In the genomic region with DNA sequence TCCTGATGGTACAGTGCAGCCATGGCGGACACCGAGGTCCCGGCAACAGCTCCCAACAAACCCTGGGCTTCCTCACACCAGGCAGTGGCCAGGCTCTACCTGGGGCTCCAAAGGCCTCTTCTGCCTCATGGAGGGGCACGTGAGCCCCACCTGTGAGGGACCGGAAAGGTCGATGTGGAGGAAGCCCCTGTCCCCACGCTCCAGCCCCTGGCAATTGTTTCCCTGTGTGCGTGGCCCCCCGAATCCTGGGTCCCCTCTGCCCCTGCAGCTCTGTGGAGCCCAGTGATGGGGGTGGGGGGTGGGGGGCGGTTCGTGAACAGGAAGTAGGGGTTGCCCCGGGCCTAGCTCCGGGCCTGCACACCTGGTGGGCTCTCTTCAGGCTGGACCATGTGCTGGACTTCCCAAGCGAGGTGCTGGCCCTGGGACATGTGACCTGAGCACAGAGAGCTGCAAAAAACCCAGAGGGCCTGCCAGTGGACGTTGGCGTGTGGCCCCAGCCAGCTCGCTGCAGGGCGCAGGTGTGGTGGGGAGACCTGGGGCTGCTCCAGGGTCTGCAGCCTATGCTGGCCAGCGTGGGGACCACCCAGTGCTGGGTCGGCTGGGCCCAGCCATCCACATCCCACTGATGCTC, we compare ENCODE assay signal across 18 cellular contexts.
DNase-seq lines count a peak whose midpoint lies in the region; ATAC-seq and TF ChIP-seq lines count a peak whose summit lies in the region.
"Had no signal": no experiment of that assay in that cellular context is flagged by ENCODE, and none has a peak within 500 bp of the region (broad histone marks: within the 10 kb centered on the region; RNA-seq: fewer than 3 reads in every experiment).

No MANE protein-coding gene starts in this region.

- H3K4me1 ChIP-seq in left ventricle myocardium inferior (peaks cover 44% of the 10 kb centered on the region), upper lobe of right lung (peaks cover 17% of the 10 kb centered on the region)
- H3K4me1 ChIP-seq: Caco-2 had no signal

- no peak overlapping the region for H3K4me3 ChIP-seq in left ventricle myocardium inferior
- H3K4me3 ChIP-seq in coronary artery: no peak overlapping the region
- H3K4me3 ChIP-seq in upper lobe of right lung: no peak overlapping the region
- H3K4me3 ChIP-seq: PC-9 had no signal

- H3K27me3 Mint-ChIP-seq in nephron (ENCODE audit: low read depth): peaks cover 5% of the 10 kb centered on the region
- H3K27me3 Mint-ChIP-seq in stimulated activated naive CD8-positive, alpha-beta T cell treated with anti-CD3 and anti-CD28 coated beads, Interleukin-15, amount 100 ng/mL, for 72 hours: no peaks in the 10 kb centered on the region
- no peaks in the 10 kb centered on the region for H3K27me3 Mint-ChIP-seq in activated T-helper 1 cell treated with anti-CD3 and anti-CD28 coated beads, Interleukin-12 subunit alpha, Interleukin-12 subunit beta, Interleukin-2, Interleukin-4 antibody, amounts not matched to agents 30 ng/mL and 10 ng/mL and 1 ng/mL, durations not matched to agents 14 hours and 24 hours and 36 hours (ENCODE audit: insufficient read depth)
- H3K27me3 Mint-ChIP-seq: CD4-positive, CD25-positive, alpha-beta regulatory T cell; IgD-negative memory B cell had no signal

- peaks cover 2% of the 10 kb centered on the region for H3K9me3 Mint-ChIP-seq in nephron
- H3K9me3 Mint-ChIP-seq in stimulated activated naive CD8-positive, alpha-beta T cell treated with anti-CD3 and anti-CD28 coated beads, Interleukin-15, amount 100 ng/mL, for 72 hours: peaks cover 7% of the 10 kb centered on the region in 2 donors
- no peaks in the 10 kb centered on the region for H3K9me3 Mint-ChIP-seq in activated T-helper 1 cell treated with anti-CD3 and anti-CD28 coated beads, Interleukin-12 subunit alpha, Interleukin-12 subunit beta, Interleukin-2, Interleukin-4 antibody, amounts not matched to agents 30 ng/mL and 10 ng/mL and 1 ng/mL, durations not matched to agents 14 hours and 24 hours and 36 hours
- H3K9me3 Mint-ChIP-seq: CD4-positive, CD25-positive, alpha-beta regulatory T cell; H9; IgD-negative memory B cell had no signal

- DNase-seq in cardiac septum (ENCODE audit: low spot score) (peak; percentile 74), left ventricle myocardium inferior (no peak), coronary artery (ENCODE audit: low spot score) (peak; percentile 62), upper lobe of right lung (peak; percentile 54)
- no peak for DNase-seq in stimulated activated naive CD8-positive, alpha-beta T cell treated with anti-CD3 and anti-CD28 coated beads, Interleukin-15, amount 100 ng/mL, for 72 hours
- no peak for DNase-seq in activated T-helper 1 cell treated with anti-CD3 and anti-CD28 coated beads, Interleukin-12 subunit alpha, Interleukin-12 subunit beta, Interleukin-2, Interleukin-4 antibody, amounts not matched to agents 30 ng/mL and 10 ng/mL and 1 ng/mL, durations not matched to agents 14 hours and 24 hours and 36 hours (ENCODE audit: low spot score)
- DNase-seq: CD4-positive, CD25-positive, alpha-beta regulatory T cell; DMS153; H9; NCI-H1105; NCI-H1694; NCI-H2227 treated with DMSO at 0.1 percent for 48 hours; NCI-H524; PC-9 had no signal

- no peaks in the 10 kb centered on the region for H3K27me3 ChIP-seq in left ventricle myocardium inferior (ENCODE audit: low read depth)
- H3K27me3 ChIP-seq in upper lobe of right lung: no peaks in the 10 kb centered on the region

- no peak for ATAC-seq in upper lobe of right lung
- ATAC-seq in stimulated activated naive CD8-positive, alpha-beta T cell treated with anti-CD3 and anti-CD28 coated beads, Interleukin-15, amount 100 ng/mL, for 72 hours: no peak
- ATAC-seq in HG03095 (IDR thresholded peaks at IDR 0.05; ENCODE audit: unreplicated experiment): no peak

- TF ChIP-seq CTCF in left ventricle myocardium inferior (IDR thresholded peaks at IDR 0.05; ENCODE audit: borderline replicate concordance): no peak
- TF ChIP-seq CTCF in coronary artery (IDR thresholded peaks at IDR 0.05): no peak
- TF ChIP-seq CTCF in nephron (IDR thresholded peaks at IDR 0.05; ENCODE audit: unreplicated experiment in 3 of 3): no peak
- TF ChIP-seq CTCF in upper lobe of right lung (IDR thresholded peaks at IDR 0.05): no peak

- H3K27ac ChIP-seq in left ventricle myocardium inferior (replicated peaks): no peak overlapping the region
- H3K27ac ChIP-seq in coronary artery: no peak overlapping the region
- no peak overlapping the region for H3K27ac ChIP-seq in upper lobe of right lung
- H3K27ac ChIP-seq: PC-9 had no signal

- peaks cover 43% of the 10 kb centered on the region for H3K4me1 Mint-ChIP-seq in nephron
- H3K4me1 Mint-ChIP-seq in stimulated activated naive CD8-positive, alpha-beta T cell treated with anti-CD3 and anti-CD28 coated beads, Interleukin-15, amount 100 ng/mL, for 72 hours: peaks cover 82% of the 10 kb centered on the region
- peaks cover 6% of the 10 kb centered on the region for H3K4me1 Mint-ChIP-seq in activated T-helper 1 cell treated with anti-CD3 and anti-CD28 coated beads, Interleukin-12 subunit alpha, Interleukin-12 subunit beta, Interleukin-2, Interleukin-4 antibody, amounts not matched to agents 30 ng/mL and 10 ng/mL and 1 ng/mL, durations not matched to agents 14 hours and 24 hours and 36 hours (ENCODE audit: low read depth)

- H3K27ac Mint-ChIP-seq in nephron: peak overlapping the region; percentile 77 to 87 (median 84)
- H3K27ac Mint-ChIP-seq in stimulated activated naive CD8-positive, alpha-beta T cell treated with anti-CD3 and anti-CD28 coated beads, Interleukin-15, amount 100 ng/mL, for 72 hours: no peak overlapping the region
- H3K27ac Mint-ChIP-seq in activated T-helper 1 cell treated with anti-CD3 and anti-CD28 coated beads, Interleukin-12 subunit alpha, Interleukin-12 subunit beta, Interleukin-2, Interleukin-4 antibody, amounts not matched to agents 30 ng/mL and 10 ng/mL and 1 ng/mL, durations not matched to agents 14 hours and 24 hours and 36 hours: no peak overlapping the region

- intact Hi-C loops in cardiac septum (cut with DNase I): no loop called here
- intact Hi-C loops in left ventricle myocardium inferior (cut with micrococcal nuclease): no loop called here
- intact Hi-C loops in upper lobe of right lung (cut with DNase I): no loop called here
- intact Hi-C loops in activated T-helper 1 cell treated with anti-CD3 and anti-CD28 coated beads, Interleukin-12 subunit alpha, Interleukin-12 subunit beta, Interleukin-2, Interleukin-4 antibody, amounts not matched to agents 30 ng/mL and 10 ng/mL and 1 ng/mL, durations not matched to agents 14 hours and 24 hours and 36 hours (cut with micrococcal nuclease): loop anchor here (10.0 kb wide), 1 partner anchor 245 kb away; no protein-coding TSS in a partner anchor

- H3K36me3 ChIP-seq in left ventricle myocardium inferior: no peaks in the 10 kb centered on the region
- H3K36me3 ChIP-seq in upper lobe of right lung: no peaks in the 10 kb centered on the region

- H3K9me3 ChIP-seq in left ventricle myocardium inferior (replicated peaks) (no peaks in the 10 kb centered on the region), upper lobe of right lung (no peaks in the 10 kb centered on the region)
- H3K9me3 ChIP-seq: Caco-2 had no signal

- peaks cover 3% of the 10 kb centered on the region for H3K36me3 Mint-ChIP-seq in nephron (ENCODE audit: low read depth)
- H3K36me3 Mint-ChIP-seq in activated T-helper 1 cell treated with anti-CD3 and anti-CD28 coated beads, Interleukin-12 subunit alpha, Interleukin-12 subunit beta, Interleukin-2, Interleukin-4 antibody, amounts not matched to agents 30 ng/mL and 10 ng/mL and 1 ng/mL, durations not matched to agents 14 hours and 24 hours and 36 hours (ENCODE audit: low read depth): peaks cover 6% of the 10 kb centered on the region
- H3K36me3 Mint-ChIP-seq: IgD-negative memory B cell had no signal

- no peak overlapping the region for H3K4me3 Mint-ChIP-seq in nephron
- no peak overlapping the region for H3K4me3 Mint-ChIP-seq in stimulated activated naive CD8-positive, alpha-beta T cell treated with anti-CD3 and anti-CD28 coated beads, Interleukin-15, amount 100 ng/mL, for 72 hours
- no peak overlapping the region for H3K4me3 Mint-ChIP-seq in activated T-helper 1 cell treated with anti-CD3 and anti-CD28 coated beads, Interleukin-12 subunit alpha, Interleukin-12 subunit beta, Interleukin-2, Interleukin-4 antibody, amounts not matched to agents 30 ng/mL and 10 ng/mL and 1 ng/mL, durations not matched to agents 14 hours and 24 hours and 36 hours
- H3K4me3 Mint-ChIP-seq: H9, IgD-negative memory B cell had no signal

Comparison
In these comparisons a context has a peak if more than half of its experiments do, and no peak if none do; other contexts are left out.
1. DNase-seq: peak in cardiac septum (single experiment), coronary artery (single experiment) and upper lobe of right lung (single experiment); none in left ventricle myocardium inferior (single experiment), stimulated activated naive CD8-positive, alpha-beta T cell treated with anti-CD3 and anti-CD28 coated beads, Interleukin-15, amount 100 ng/mL, for 72 hours (0 of 2) and activated T-helper 1 cell treated with anti-CD3 and anti-CD28 coated beads, Interleukin-12 subunit alpha, Interleukin-12 subunit beta, Interleukin-2, Interleukin-4 antibody, amounts not matched to agents 30 ng/mL and 10 ng/mL and 1 ng/mL, durations not matched to agents 14 hours and 24 hours and 36 hours (single experiment).
2. H3K27ac Mint-ChIP-seq: peak in nephron (3 of 3); none in stimulated activated naive CD8-positive, alpha-beta T cell treated with anti-CD3 and anti-CD28 coated beads, Interleukin-15, amount 100 ng/mL, for 72 hours (0 of 2) and activated T-helper 1 cell treated with anti-CD3 and anti-CD28 coated beads, Interleukin-12 subunit alpha, Interleukin-12 subunit beta, Interleukin-2, Interleukin-4 antibody, amounts not matched to agents 30 ng/mL and 10 ng/mL and 1 ng/mL, durations not matched to agents 14 hours and 24 hours and 36 hours (single experiment).